ENCODE assay signal across 8 cellular contexts in the genomic region with DNA sequence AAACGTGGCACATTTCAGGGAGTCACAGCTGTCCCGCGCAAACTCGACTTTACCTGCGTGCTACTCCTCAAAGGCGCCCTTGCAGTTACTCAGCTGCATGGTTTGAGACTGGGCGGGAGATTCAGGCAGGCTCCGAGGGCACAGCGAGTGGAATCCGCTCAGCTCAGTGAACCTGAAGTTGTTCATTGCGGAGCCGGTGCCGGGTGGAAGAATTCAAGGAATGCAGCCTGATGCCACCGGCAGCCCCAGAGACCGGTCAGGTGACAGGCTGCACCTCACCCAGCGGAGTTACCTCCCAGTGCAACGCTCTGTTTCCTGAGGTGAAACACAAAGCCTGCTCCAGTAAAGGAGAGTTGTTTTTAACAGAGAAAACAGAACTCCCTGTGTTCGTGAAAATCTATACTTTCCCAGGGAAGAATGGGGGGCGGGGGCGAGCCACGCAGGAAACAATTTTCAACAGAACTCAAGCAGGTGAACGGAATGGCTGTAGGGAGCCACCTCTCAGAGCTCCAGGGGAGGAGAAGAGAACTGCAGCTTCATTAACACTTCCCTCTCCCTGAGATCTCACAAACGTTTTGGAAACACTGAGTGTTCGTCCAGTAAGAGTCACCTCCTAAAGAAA. TPM values are rescaled to one million over a fixed set of nuclear protein-coding genes. Genes with fewer than 3 reads are reported as not detected.
A peak's percentile ranks its signal among the peaks of the same experiment; 100 is the strongest.
DNase-seq lines count a peak whose midpoint lies in the region; TF ChIP-seq lines count a peak whose summit lies in the region.

No MANE protein-coding gene starts in this region.

- H3K27me3 ChIP-seq in adipocyte (replicated peaks; ENCODE audit: control insufficient read depth, insufficient read depth, low read length) (no peaks in the 10 kb centered on the region), skeletal muscle satellite cell (ENCODE audit: control insufficient read depth, insufficient read depth, low read length) (no peaks in the 10 kb centered on the region)

- peak overlapping the region; percentile 55 for H3K27ac Mint-ChIP-seq in HFFc6
- no peak overlapping the region for H3K27ac Mint-ChIP-seq in activated CD4-positive, alpha-beta T cell treated with anti-CD3 and anti-CD28 coated beads, Interleukin-2, amount 10 ng/mL, durations not matched to agents 24 days and 14 days

- H3K9ac ChIP-seq in adipocyte (ENCODE audit: low read length) (peak overlapping the region; percentile 61), skeletal muscle satellite cell (ENCODE audit: low read depth, low read length) (peak overlapping the region; percentile 20)

- peak; percentile 17; the same call in 1 of the 2 replicates for TF ChIP-seq CTCF in HFFc6 (IDR thresholded peaks at IDR 0.05)

- H3K4me2 ChIP-seq in skeletal muscle satellite cell (ENCODE audit: low read length), result peak overlapping the region; percentile 79

- intact Hi-C loops in activated CD4-positive, alpha-beta T cell treated with anti-CD3 and anti-CD28 coated beads, Interleukin-2, amount 10 ng/mL, durations not matched to agents 24 days and 14 days (cut with micrococcal nuclease), result loop anchor here (10.0 kb wide), 1 partner anchor 295 kb away; no protein-coding TSS in a partner anchor

- H3K27me3 Mint-ChIP-seq in HFFc6 (ENCODE audit: insufficient read depth), result peaks cover 2% of the 10 kb centered on the region; the same call in 1 of the 2 replicates
- peaks cover 40% of the 10 kb centered on the region for H3K27me3 Mint-ChIP-seq in activated CD4-positive, alpha-beta T cell treated with anti-CD3 and anti-CD28 coated beads, Interleukin-2, amount 10 ng/mL, durations not matched to agents 24 days and 14 days

- no peak for DNase-seq in HFFc6
- DNase-seq in adipocyte (ENCODE audit: low read depth), result peak; percentile 21
- peak; percentile 83 for DNase-seq in iPS DF 19.7 (ENCODE audit: low read depth, low spot score)
- DNase-seq in occipital lobe (lab: John Stamatoyannopoulos, UW), result no peak
- no peak for DNase-seq in activated CD4-positive, alpha-beta T cell treated with anti-CD3 and anti-CD28 coated beads, Interleukin-2, amount 10 ng/mL, durations not matched to agents 24 days and 14 days
- no peak for DNase-seq in COLO668 (lab: John Stamatoyannopoulos, UW; ENCODE audit: unreplicated experiment)
- DNase-seq in NCI-H1436 treated with DMSO at 0.1 percent for 48 hours (lab: John Stamatoyannopoulos, UW), result no peak

- peak overlapping the region; percentile 81 for H3K4me3 Mint-ChIP-seq in HFFc6
- no peak overlapping the region for H3K4me3 Mint-ChIP-seq in activated CD4-positive, alpha-beta T cell treated with anti-CD3 and anti-CD28 coated beads, Interleukin-2, amount 10 ng/mL, durations not matched to agents 24 days and 14 days

- H3K9me3 ChIP-seq in adipocyte (ENCODE audit: control insufficient read depth, low read length) (no peaks in the 10 kb centered on the region), skeletal muscle satellite cell (replicated peaks; ENCODE audit: low read length) (no peaks in the 10 kb centered on the region)

- H3K36me3 Mint-ChIP-seq in HFFc6 (ENCODE audit: low read depth), result peaks cover 11% of the 10 kb centered on the region
- no peaks in the 10 kb centered on the region for H3K36me3 Mint-ChIP-seq in activated CD4-positive, alpha-beta T cell treated with anti-CD3 and anti-CD28 coated beads, Interleukin-2, amount 10 ng/mL, durations not matched to agents 24 days and 14 days (ENCODE audit: low read depth)

- H3K36me3 ChIP-seq in adipocyte (ENCODE audit: control insufficient read depth, insufficient read depth, low read length, severe bottlenecking) (no peaks in the 10 kb centered on the region), skeletal muscle satellite cell (ENCODE audit: insufficient read depth, low read length) (no peaks in the 10 kb centered on the region)

- H3K4me3 ChIP-seq in adipocyte (ENCODE audit: low read length) (peak overlapping the region; percentile 80), skeletal muscle satellite cell (ENCODE audit: low read length) (peak overlapping the region; percentile 60)

- H3K4me1 ChIP-seq in adipocyte (ENCODE audit: control insufficient read depth, insufficient read depth, low read length), result peaks cover 40% of the 10 kb centered on the region
- peaks cover 36% of the 10 kb centered on the region for H3K4me1 ChIP-seq in skeletal muscle satellite cell (ENCODE audit: control insufficient read depth, insufficient read depth, low read length)

- peaks cover 82% of the 10 kb centered on the region for H3K4me1 Mint-ChIP-seq in HFFc6 (ENCODE audit: low read depth)
- H3K4me1 Mint-ChIP-seq in activated CD4-positive, alpha-beta T cell treated with anti-CD3 and anti-CD28 coated beads, Interleukin-2, amount 10 ng/mL, durations not matched to agents 24 days and 14 days, result peaks cover 2% of the 10 kb centered on the region

- no peaks in the 10 kb centered on the region for H3K9me3 Mint-ChIP-seq in HFFc6
- H3K9me3 Mint-ChIP-seq in activated CD4-positive, alpha-beta T cell treated with anti-CD3 and anti-CD28 coated beads, Interleukin-2, amount 10 ng/mL, durations not matched to agents 24 days and 14 days, result no peaks in the 10 kb centered on the region

RNA-seq across cellular contexts. Expression of a gene that starts 3.8 kb away (rescaled TPM):
- total RNA-seq in HFFc6 (2021; fragmentation: NEBNext Ultra II Directional; extraction: Animal tissue kit (Norgen Biotek cat#: 25700)), result 10 to 100 TPM; 33.3 to 72.7 (median 63.8) TPM
- total RNA-seq in skeletal muscle satellite cell (2012; rRNA removed), result 76.0 and 80.6 TPM in 2 replicates
- 9.2 TPM for total RNA-seq in occipital lobe
- total RNA-seq in activated CD4-positive, alpha-beta T cell treated with anti-CD3 and anti-CD28 coated beads, Interleukin-2, amount 10 ng/mL, durations not matched to agents 24 days and 14 days, result not detected in 2 replicates

Comparison
In these comparisons a context has a peak if more than half of its experiments do, and no peak if none do; other contexts are left out.
1. DNase-seq: peak in adipocyte (single experiment) and iPS DF 19.7 (single experiment); none in HFFc6 (single experiment), occipital lobe (single experiment), activated CD4-positive, alpha-beta T cell treated with anti-CD3 and anti-CD28 coated beads, Interleukin-2, amount 10 ng/mL, durations not matched to agents 24 days and 14 days (single experiment), COLO668 (single experiment) and NCI-H1436 treated with DMSO at 0.1 percent for 48 hours (single experiment).
2. RNA of a gene that starts 3.8 kb away (total RNA-seq): 33.3 to 72.7 TPM in HFFc6 and 9.2 TPM in occipital lobe (single experiment); not detected in activated CD4-positive, alpha-beta T cell treated with anti-CD3 and anti-CD28 coated beads, Interleukin-2, amount 10 ng/mL, durations not matched to agents 24 days and 14 days; every median in the first group is over 10 times any median in the second.